Comparison of ENCODE assay signal across 10 cellular contexts in the genomic region with DNA sequence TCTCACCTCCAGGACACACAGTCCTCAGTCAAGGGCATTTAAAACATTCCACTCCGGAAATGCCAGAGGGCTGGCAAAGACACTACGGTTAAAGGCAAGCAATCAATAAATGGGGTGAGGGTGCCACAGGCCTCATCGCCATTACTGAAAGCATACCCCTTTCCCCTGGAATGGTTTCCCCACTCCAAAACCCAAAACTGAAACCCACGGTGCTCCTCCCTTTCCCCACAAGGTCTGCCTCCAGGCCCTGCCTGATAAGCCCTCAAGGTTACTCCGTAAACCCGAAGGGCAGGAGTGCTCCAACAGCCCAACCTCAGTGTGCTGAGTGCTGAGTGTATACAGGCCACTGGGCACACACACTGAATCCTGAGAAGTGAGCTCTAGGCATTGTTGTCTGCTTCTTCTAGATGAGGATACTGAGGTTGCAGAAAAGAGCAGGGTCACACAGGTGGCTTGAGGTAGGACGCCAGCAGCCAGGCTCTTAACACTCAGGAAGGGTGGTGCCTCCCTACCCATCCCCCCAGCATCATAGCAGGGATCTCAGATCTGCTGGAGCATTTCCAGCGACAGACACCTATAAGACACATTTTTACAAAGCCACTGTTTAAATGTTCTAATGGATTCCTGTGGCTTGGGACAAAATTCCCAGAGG. TPM values are rescaled to one million over a fixed set of nuclear protein-coding genes. Genes with fewer than 3 reads are reported as not detected.
A peak's percentile ranks its signal among the peaks of the same experiment; 100 is the strongest.
DNase-seq lines count a peak whose midpoint lies in the region; ATAC-seq and TF ChIP-seq lines count a peak whose summit lies in the region.
"Had no signal": no experiment of that assay in that cellular context is flagged by ENCODE, and none has a peak within 500 bp of the region (broad histone marks: within the 10 kb centered on the region; RNA-seq: fewer than 3 reads in every experiment).

No MANE protein-coding gene starts in this region.

- peaks cover 22% of the 10 kb centered on the region for H3K36me3 Mint-ChIP-seq in activated T-helper 17 cell treated with anti-CD3 and anti-CD28 coated beads, Interleukin-2, amount 50 U/mL, for 72 hours (ENCODE audit: low read depth)

- no peaks in the 10 kb centered on the region for H3K27me3 Mint-ChIP-seq in activated T-helper 17 cell treated with anti-CD3 and anti-CD28 coated beads, Interleukin-2, amount 50 U/mL, for 72 hours

- POLR2A ChIA-PET in HEK293 (lab: Yijun Ruan, JAX) = no interaction called here

- DNase-seq in lower lobe of right lung = no peak
- DNase-seq in NOMO-1 treated with DMSO at 0.1 percent for 48 hours (lab: John Stamatoyannopoulos, UW; ENCODE audit: unreplicated experiment) = no peak
- no peak for DNase-seq in NCI-H2227 (lab: John Stamatoyannopoulos, UW; ENCODE audit: unreplicated experiment)
- DNase-seq in occipital lobe (lab: John Stamatoyannopoulos, UW) = no peak
- no peak for DNase-seq in NCI-H510A treated with DMSO at 0.1 percent for 48 hours (lab: John Stamatoyannopoulos, UW)
- DNase-seq: Karpas-422 had no signal

- H3K9me3 ChIP-seq in BLaER1 treated with 17β-estradiol and CSF1 and Interleukin-3, amounts not matched to agents 10 nM and 100 nM (replicated peaks in 1 of 11) = no peaks in the 10 kb centered on the region
- H3K9me3 ChIP-seq in HEK293 (ENCODE audit: control insufficient read depth, insufficient read depth, low read depth, low read length) = no peaks in the 10 kb centered on the region
- H3K9me3 ChIP-seq in lower lobe of right lung = no peaks in the 10 kb centered on the region

- no peaks in the 10 kb centered on the region for H3K9me3 Mint-ChIP-seq in activated T-helper 17 cell treated with anti-CD3 and anti-CD28 coated beads, Interleukin-2, amount 50 U/mL, for 72 hours

- peak overlapping the region; percentile 6 to 81 (median 28); a peak in 18 of 22 replicates for H3K4me2 ChIP-seq in BLaER1 treated with 17β-estradiol and CSF1 and Interleukin-3, amounts not matched to agents 10 nM and 100 nM

- H3K36me3 ChIP-seq in BLaER1 treated with 17β-estradiol and CSF1 and Interleukin-3, amounts not matched to agents 10 nM and 100 nM = peaks cover 16 to 54% (median 28%) of the 10 kb centered on the region in 11 experiments; a peak in 19 of 22 replicates
- H3K36me3 ChIP-seq in HEK293 (ENCODE audit: control insufficient read depth in 2 of 2, insufficient read depth in 1 of 2, low read length in 2 of 2) (peaks cover 0 to 10% of the 10 kb centered on the region in 2 experiments; a peak in 2 of 3 replicates), lower lobe of right lung (peaks cover 11% of the 10 kb centered on the region)

- H3K4me3 Mint-ChIP-seq in activated T-helper 17 cell treated with anti-CD3 and anti-CD28 coated beads, Interleukin-2, amount 50 U/mL, for 72 hours = peak overlapping the region; percentile 17

- H3K27ac Mint-ChIP-seq in activated T-helper 17 cell treated with anti-CD3 and anti-CD28 coated beads, Interleukin-2, amount 50 U/mL, for 72 hours = peak overlapping the region; percentile 42

- 0 out of 22 replicates have a peak overlapping the region, but pooled peaks of 1 of the 11 experiments have one; percentile 1 for H3K27ac ChIP-seq in BLaER1 treated with 17β-estradiol and CSF1 and Interleukin-3, amounts not matched to agents 10 nM and 100 nM
- H3K27ac ChIP-seq in HEK293 (ENCODE audit: extremely low read depth, low read depth, low read length) (0 out of 2 replicates have a peak overlapping the region, but pooled peaks have one; percentile 5), lower lobe of right lung (peak overlapping the region; percentile 49)

- peaks cover 42 to 89% (median 71%) of the 10 kb centered on the region in 10 experiments for H3K4me1 ChIP-seq in BLaER1 treated with 17β-estradiol and CSF1 and Interleukin-3, amounts not matched to agents 10 nM and 100 nM
- H3K4me1 ChIP-seq in HEK293 (ENCODE audit: control insufficient read depth, insufficient read depth, low read length) (peaks cover 10% of the 10 kb centered on the region; the same call in 1 of the 2 replicates), lower lobe of right lung (peaks cover 50% of the 10 kb centered on the region)

- H3K9ac ChIP-seq in BLaER1 treated with 17β-estradiol and CSF1 and Interleukin-3, amounts not matched to agents 10 nM and 100 nM = no peak overlapping the region

- H3K4me1 Mint-ChIP-seq in activated T-helper 17 cell treated with anti-CD3 and anti-CD28 coated beads, Interleukin-2, amount 50 U/mL, for 72 hours = peaks cover 30% of the 10 kb centered on the region

- H3K27me3 ChIP-seq in BLaER1 treated with 17β-estradiol and CSF1 and Interleukin-3, amounts not matched to agents 10 nM and 100 nM = no peaks in the 10 kb centered on the region
- H3K27me3 ChIP-seq in lower lobe of right lung (ENCODE audit: low read depth) = no peaks in the 10 kb centered on the region

- no peak for ATAC-seq in activated T-helper 17 cell treated with anti-CD3 and anti-CD28 coated beads, Interleukin-2, amount 50 U/mL, for 72 hours (replicated peaks)
- peak; percentile 37 to 58 for ATAC-seq in lower lobe of right lung

- intact Hi-C loops in lower lobe of right lung (cut with DNase I) = no loop called here

- CTCF ChIA-PET in HEK293 (lab: Yijun Ruan, JAX) = no interaction called here

- no peak overlapping the region for H3K4me3 ChIP-seq in BLaER1 treated with 17β-estradiol and CSF1 and Interleukin-3, amounts not matched to agents 10 nM and 100 nM
- H3K4me3 ChIP-seq in HEK293 (ENCODE audit: low read depth, low read length) (no peak overlapping the region), lower lobe of right lung (no peak overlapping the region)
- H3K4me3 ChIP-seq: SK-N-MC had no signal

- H4K20me1 ChIP-seq in BLaER1 treated with 17β-estradiol and CSF1 and Interleukin-3, amounts not matched to agents 10 nM and 100 nM = peaks cover 26 to 96% (median 42%) of the 10 kb centered on the region in 11 experiments; a peak in 18 of 22 replicates

- TF ChIP-seq CTCF in HEK293 (tag by site-specific recombination; IDR thresholded peaks at IDR 0.05) (no peak), lower lobe of right lung (IDR thresholded peaks at IDR 0.05) (no peak)

TF ChIP-seq in HEK293, 187 proteins besides CTCF, POLR2A, EP300 and RAD21 (continues in another document):
- TF ChIP-seq MZF1 (tag by site-specific recombination; IDR thresholded peaks at IDR 0.05; ENCODE audit: borderline replicate concordance) (no peak), TRIM28 (IDR thresholded peaks at IDR 0.05; ENCODE audit: borderline replicate concordance, low read length) (no peak), ZNF202 (tag by site-specific recombination; IDR thresholded peaks at IDR 0.05; ENCODE audit: borderline replicate concordance) (no peak), ZNF785 (tag by site-specific recombination; IDR thresholded peaks at IDR 0.05) (no peak)
- TF ChIP-seq, protein P1, sequence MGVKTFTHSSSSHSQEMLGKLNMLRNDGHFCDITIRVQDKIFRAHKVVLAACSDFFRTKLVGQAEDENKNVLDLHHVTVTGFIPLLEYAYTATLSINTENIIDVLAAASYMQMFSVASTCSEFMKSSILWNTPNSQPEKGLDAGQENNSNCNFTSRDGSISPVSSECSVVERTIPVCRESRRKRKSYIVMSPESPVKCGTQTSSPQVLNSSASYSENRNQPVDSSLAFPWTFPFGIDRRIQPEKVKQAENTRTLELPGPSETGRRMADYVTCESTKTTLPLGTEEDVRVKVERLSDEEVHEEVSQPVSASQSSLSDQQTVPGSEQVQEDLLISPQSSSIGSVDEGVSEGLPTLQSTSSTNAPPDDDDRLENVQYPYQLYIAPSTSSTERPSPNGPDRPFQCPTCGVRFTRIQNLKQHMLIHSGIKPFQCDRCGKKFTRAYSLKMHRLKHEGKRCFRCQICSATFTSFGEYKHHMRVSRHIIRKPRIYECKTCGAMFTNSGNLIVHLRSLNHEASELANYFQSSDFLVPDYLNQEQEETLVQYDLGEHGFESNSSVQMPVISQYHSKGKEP (tag by site-specific recombination; IDR thresholded peaks at IDR 0.05) = no peak
- TF ChIP-seq, protein P2, sequence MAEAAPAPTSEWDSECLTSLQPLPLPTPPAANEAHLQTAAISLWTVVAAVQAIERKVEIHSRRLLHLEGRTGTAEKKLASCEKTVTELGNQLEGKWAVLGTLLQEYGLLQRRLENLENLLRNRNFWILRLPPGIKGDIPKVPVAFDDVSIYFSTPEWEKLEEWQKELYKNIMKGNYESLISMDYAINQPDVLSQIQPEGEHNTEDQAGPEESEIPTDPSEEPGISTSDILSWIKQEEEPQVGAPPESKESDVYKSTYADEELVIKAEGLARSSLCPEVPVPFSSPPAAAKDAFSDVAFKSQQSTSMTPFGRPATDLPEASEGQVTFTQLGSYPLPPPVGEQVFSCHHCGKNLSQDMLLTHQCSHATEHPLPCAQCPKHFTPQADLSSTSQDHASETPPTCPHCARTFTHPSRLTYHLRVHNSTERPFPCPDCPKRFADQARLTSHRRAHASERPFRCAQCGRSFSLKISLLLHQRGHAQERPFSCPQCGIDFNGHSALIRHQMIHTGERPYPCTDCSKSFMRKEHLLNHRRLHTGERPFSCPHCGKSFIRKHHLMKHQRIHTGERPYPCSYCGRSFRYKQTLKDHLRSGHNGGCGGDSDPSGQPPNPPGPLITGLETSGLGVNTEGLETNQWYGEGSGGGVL (tag by site-specific recombination; IDR thresholded peaks at IDR 0.05) = no peak
- TF ChIP-seq, protein P3, sequence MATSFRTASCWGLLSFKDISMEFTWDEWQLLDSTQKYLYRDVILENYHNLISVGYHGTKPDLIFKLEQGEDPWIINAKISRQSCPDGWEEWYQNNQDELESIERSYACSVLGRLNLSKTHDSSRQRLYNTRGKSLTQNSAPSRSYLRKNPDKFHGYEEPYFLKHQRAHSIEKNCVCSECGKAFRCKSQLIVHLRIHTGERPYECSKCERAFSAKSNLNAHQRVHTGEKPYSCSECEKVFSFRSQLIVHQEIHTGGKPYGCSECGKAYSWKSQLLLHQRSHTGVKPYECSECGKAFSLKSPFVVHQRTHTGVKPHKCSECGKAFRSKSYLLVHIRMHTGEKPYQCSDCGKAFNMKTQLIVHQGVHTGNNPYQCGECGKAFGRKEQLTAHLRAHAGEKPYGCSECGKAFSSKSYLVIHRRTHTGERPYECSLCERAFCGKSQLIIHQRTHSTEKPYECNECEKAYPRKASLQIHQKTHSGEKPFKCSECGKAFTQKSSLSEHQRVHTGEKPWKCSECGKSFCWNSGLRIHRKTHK (tag by site-specific recombination; IDR thresholded peaks at IDR 0.05) = no peak

RNA-seq across cellular contexts. Expression of a gene that starts 29.0 kb away (rescaled TPM):
- 10 to 100 TPM; 40.3 to 56.3 TPM for total RNA-seq in activated T-helper 17 cell treated with anti-CD3 and anti-CD28 coated beads, Interleukin-2, amount 50 U/mL, for 72 hours
- total RNA-seq in lower lobe of right lung (44.0 TPM), occipital lobe (46.8 TPM)
